9 cellular contexts compared by ENCODE assay signal in the genomic region with DNA sequence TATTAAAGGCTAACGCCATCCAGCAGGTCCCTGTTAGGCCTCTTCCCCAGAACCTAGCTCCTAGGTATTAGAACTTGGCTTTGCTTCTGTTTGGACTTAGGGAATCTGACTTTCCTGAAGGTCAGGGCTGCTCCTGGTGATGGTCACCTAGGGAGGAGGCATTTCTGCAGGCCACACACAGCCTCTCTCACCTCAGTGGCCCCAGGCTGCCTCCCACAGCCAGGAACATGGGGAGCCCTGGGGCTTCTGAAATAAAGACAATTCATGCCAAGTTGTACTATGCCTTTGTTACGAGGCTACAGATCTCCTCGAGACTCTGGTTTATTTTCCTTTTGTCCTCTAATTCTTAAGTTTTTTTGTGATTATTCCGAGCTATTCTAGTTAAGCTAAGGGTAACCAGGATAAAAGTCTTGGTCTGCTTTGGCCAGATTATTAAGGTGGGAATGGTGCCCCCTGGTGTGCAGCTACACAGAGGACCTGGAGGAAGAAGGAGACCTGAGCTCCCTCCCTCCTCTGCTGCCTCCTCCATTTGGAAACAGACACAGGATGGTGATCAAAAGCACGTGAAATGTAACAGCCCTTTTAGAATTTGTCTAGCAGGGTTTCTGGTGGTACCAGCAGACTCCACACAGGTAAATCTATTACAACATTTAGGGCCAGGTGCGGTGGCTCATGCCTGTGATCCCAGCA.
DNase-seq lines count a peak whose midpoint lies in the region; ATAC-seq and TF ChIP-seq lines count a peak whose summit lies in the region.
"Had no signal": no experiment of that assay in that cellular context is flagged by ENCODE, and none has a peak within 500 bp of the region (broad histone marks: within the 10 kb centered on the region; RNA-seq: fewer than 3 reads in every experiment).

No MANE protein-coding gene starts in this region.

- 83% methylated on average over 6 of the region's 6 CpGs for WGBS in SK-N-SH (ENCODE audit: low lambda C conversion rate)

- peaks cover 21% of the 10 kb centered on the region for H3K79me2 ChIP-seq in SK-N-SH (ENCODE audit: insufficient read depth)

- no peaks in the 10 kb centered on the region for H3K27me3 ChIP-seq in SK-N-SH (ENCODE audit: insufficient read depth)

- H3K27ac ChIP-seq in SK-N-SH (ENCODE audit: low read depth in 2 of 2, low read length in 1 of 2): no peak overlapping the region
- H3K27ac ChIP-seq: epithelial cell of prostate had no signal

- H2AFZ ChIP-seq in SK-N-SH (ENCODE audit: low read depth): no peak overlapping the region

- TF ChIP-seq CTCF in SK-N-SH (IDR thresholded peaks at IDR 0.05) (peak; percentile 71), foreskin fibroblast (IDR thresholded peaks at IDR 0.05; ENCODE audit: low read depth, low read length) (peak; percentile 55)

- TF ChIP-seq EP300 in SK-N-SH (IDR thresholded peaks at IDR 0.05; ENCODE audit: borderline replicate concordance in 1 of 2, low read depth in 1 of 2, low read length in 1 of 2): no peak

- H3F3A ChIP-seq in SK-N-SH (replicated peaks; ENCODE audit: insufficient read depth): peaks cover 4% of the 10 kb centered on the region

- H4K20me1 ChIP-seq in SK-N-SH (ENCODE audit: insufficient read depth): no peaks in the 10 kb centered on the region

- H3K4me3 ChIP-seq in SK-N-SH (ENCODE audit: low read depth in 2 of 2, low read length in 1 of 2) (no peak overlapping the region), foreskin fibroblast (ENCODE audit: low read depth in 1 of 2, low read length in 2 of 2) (no peak overlapping the region)

- no peak overlapping the region for H3K4me2 ChIP-seq in SK-N-SH

- peak; percentile 84 for TF ChIP-seq RAD21 in SK-N-SH (IDR thresholded peaks at IDR 0.05; ENCODE audit: low read length)

- peak in 2 of 3 donors; percentile 1 to 5 for DNase-seq in stimulated activated CD4-positive, alpha-beta T cell treated with anti-CD3 and anti-CD28 coated beads, Interleukin-12 subunit alpha, Interleukin-12 subunit beta, amount 100 ng/mL, for 48 hours (ENCODE audit: low read depth in 2 of 3, low spot score in 1 of 3)
- no peak for DNase-seq in stimulated activated CD4-positive, alpha-beta T cell treated with anti-CD3 and anti-CD28 coated beads, Interleukin-4, amount 100 ng/mL, for 24 hours
- peak; percentile 56 for DNase-seq in SK-N-SH
- peak; percentile 45 to 75 for DNase-seq in foreskin fibroblast
- DNase-seq in pulmonary artery endothelial cell (ENCODE audit: low read depth, low spot score): peak; percentile 27
- no peak for DNase-seq in T-helper 17 cell
- DNase-seq in NCI-H345 treated with DMSO at 0.1 percent for 48 hours (lab: John Stamatoyannopoulos, UW; ENCODE audit: unreplicated experiment): no peak

- peak; percentile 62 for ATAC-seq in HG03432 (IDR thresholded peaks at IDR 0.05; ENCODE audit: unreplicated experiment)
- ATAC-seq in T-helper 17 cell: no peak

- H3K27ac Mint-ChIP-seq in T-helper 17 cell: no peak overlapping the region

- no peaks in the 10 kb centered on the region for H3K9me3 ChIP-seq in SK-N-SH
- no peaks in the 10 kb centered on the region for H3K9me3 ChIP-seq in T-helper 17 cell (ENCODE audit: control insufficient read depth, low read length, poor library complexity, severe bottlenecking)

- H3K36me3 ChIP-seq in SK-N-SH (replicated peaks in 1 of 2; ENCODE audit: control insufficient read depth in 1 of 2, insufficient read depth in 2 of 2, low read length in 1 of 2): peaks cover 2 to 23% of the 10 kb centered on the region in 2 experiments

- H3K4me3 Mint-ChIP-seq in T-helper 17 cell: no peak overlapping the region

- H3K36me3 Mint-ChIP-seq in T-helper 17 cell (ENCODE audit: low read depth): no peaks in the 10 kb centered on the region

- POLR2A ChIA-PET in SK-N-SH (lab: Yijun Ruan, JAX): interaction anchor here (1.1 kb wide), 1 partner anchor 131 kb away, joined by 3 read pairs; a partner anchor contains a TSS

- peaks cover 42% of the 10 kb centered on the region for H3K27me3 Mint-ChIP-seq in T-helper 17 cell

- H3K9me2 ChIP-seq in SK-N-SH: no peaks in the 10 kb centered on the region

- H3K4me1 Mint-ChIP-seq in T-helper 17 cell: no peaks in the 10 kb centered on the region

- no peak overlapping the region for H3K9ac ChIP-seq in SK-N-SH

- H3K4me1 ChIP-seq in SK-N-SH (ENCODE audit: control insufficient read depth in 1 of 2, insufficient read depth in 2 of 2, low read depth in 1 of 2, low read length in 1 of 2): peaks cover 19 to 31% of the 10 kb centered on the region in 2 experiments; a peak in 3 of 4 replicates

- CTCF ChIA-PET in SK-N-SH (lab: Yijun Ruan, JAX): interaction anchor here (0.7 to 8.8 kb wide), 25 partner anchors 9 to 658 kb away, joined by 3 to 87 read pairs (median 4); a partner anchor contains a TSS

TF ChIP-seq in SK-N-SH, 30 proteins besides CTCF, POLR2A, EP300 and RAD21:
- TF ChIP-seq SMC3 (IDR thresholded peaks at IDR 0.05; ENCODE audit: low read depth, low read length) (peak; percentile 84), SIN3A (IDR thresholded peaks at IDR 0.05; ENCODE audit: borderline replicate concordance, low read depth, low read length) (no peak)

Comparison
In these comparisons a context has a peak if more than half of its experiments do, and no peak if none do; other contexts are left out.
1. DNase-seq: peak in stimulated activated CD4-positive, alpha-beta T cell treated with anti-CD3 and anti-CD28 coated beads, Interleukin-12 subunit alpha, Interleukin-12 subunit beta, amount 100 ng/mL, for 48 hours (2 of 3), SK-N-SH (single experiment), foreskin fibroblast (2 of 2) and pulmonary artery endothelial cell (single experiment); none in stimulated activated CD4-positive, alpha-beta T cell treated with anti-CD3 and anti-CD28 coated beads, Interleukin-4, amount 100 ng/mL, for 24 hours (single experiment), T-helper 17 cell (0 of 3) and NCI-H345 treated with DMSO at 0.1 percent for 48 hours (single experiment).